8 cellular contexts compared by ENCODE assay signal in genomic region chr16:88442435-88442810, GRCh38.
"Had no signal": no experiment of that assay in that cellular context is flagged by ENCODE, and none has a peak within 500 bp of the region (broad histone marks: within the 10 kb centered on the region; RNA-seq: fewer than 3 reads in every experiment).

No MANE protein-coding gene starts in this region.

- H3K36me3 Mint-ChIP-seq: activated naive CD4-positive, alpha-beta T cell treated with anti-CD3 and anti-CD28 coated beads, Interleukin-2, amount 50 U/mL, for 72 hours; brain; mesothelial cell of epicardium; naive B cell had no signal

- H3K4me3 ChIP-seq: smooth muscle cell, tibial nerve had no signal

- H3K27ac ChIP-seq: tibial nerve had no signal

- H3K27ac Mint-ChIP-seq: activated naive CD4-positive, alpha-beta T cell treated with anti-CD3 and anti-CD28 coated beads, Interleukin-2, amount 50 U/mL, for 72 hours; effector memory CD8-positive, alpha-beta T cell; mesothelial cell of epicardium had no signal

- H3K9me3 Mint-ChIP-seq: activated naive CD4-positive, alpha-beta T cell treated with anti-CD3 and anti-CD28 coated beads, Interleukin-2, amount 50 U/mL, for 72 hours; brain; effector memory CD8-positive, alpha-beta T cell; mesothelial cell of epicardium; naive B cell had no signal

- H3K4me2 ChIP-seq: smooth muscle cell had no signal

- H3K36me3 ChIP-seq: tibial nerve had no signal

- H3K27me3 Mint-ChIP-seq: brain; effector memory CD8-positive, alpha-beta T cell; T-helper 17 cell had no signal

- H3K9me3 ChIP-seq: tibial nerve had no signal

- H3K4me3 Mint-ChIP-seq: effector memory CD8-positive, alpha-beta T cell; mesothelial cell of epicardium; T-helper 17 cell had no signal
